Comparison of ENCODE assay signal across 8 cellular contexts in the genomic region with DNA sequence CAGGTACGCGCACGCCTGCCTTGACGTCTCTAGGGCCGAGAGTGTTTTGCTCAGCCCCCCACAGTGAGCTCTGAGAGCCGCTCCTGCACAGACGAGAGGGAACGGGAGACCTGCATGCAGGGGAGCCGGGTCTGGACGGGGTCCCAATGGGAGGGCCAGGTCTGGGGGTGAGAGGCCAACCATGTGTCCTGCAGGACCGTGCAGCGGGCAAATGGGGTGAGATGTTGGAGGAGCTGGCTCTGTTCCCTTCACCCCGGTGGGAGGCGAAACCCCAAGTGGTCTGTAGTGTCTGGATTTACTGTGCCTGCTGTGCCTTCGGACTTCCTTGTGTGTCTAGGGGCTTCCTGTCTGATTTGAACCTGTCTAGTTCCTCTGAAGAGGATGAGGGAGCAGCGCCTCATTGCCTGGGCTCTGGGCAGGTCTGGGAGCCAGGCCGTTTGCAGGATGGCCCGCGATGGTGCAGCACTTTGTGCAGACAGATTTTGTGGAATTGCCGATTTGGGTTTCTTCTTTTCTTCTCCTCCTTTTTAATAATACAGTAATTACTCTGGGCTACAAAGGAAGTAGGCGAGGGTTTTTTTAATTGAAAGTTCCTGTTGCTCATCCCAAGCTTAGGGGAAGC. TPM values are rescaled to one million over a fixed set of nuclear protein-coding genes. Genes with fewer than 3 reads are reported as not detected.
DNase-seq lines count a peak whose midpoint lies in the region; ATAC-seq, FAIRE-seq and TF ChIP-seq lines count a peak whose summit lies in the region.

No MANE protein-coding gene starts in this region.

- DNase-seq in SK-N-SH (no peak), T-helper 9 cell (peak; percentile 36), small intestine (no peak), mucosa of gallbladder (ENCODE audit: low spot score) (no peak), NCI-H1048 (lab: John Stamatoyannopoulos, UW) (no peak), inferior parietal cortex (ENCODE audit: extremely low spot score) (no peak)

- CTCF ChIA-PET in SK-N-SH (lab: Yijun Ruan, JAX): interaction anchor here (0.6 to 2.4 kb wide), 7 partner anchors 10 to 373 kb away, joined by 3 to 15 read pairs (median 6); no protein-coding TSS in a partner anchor

- 48% methylated on average over 14 of the region's 21 CpGs for WGBS in SK-N-SH (ENCODE audit: low lambda C conversion rate)
- 67 to 100% methylated on average over 1 of the region's 21 CpGs for WGBS in gastroesophageal sphincter (ENCODE audit: low coverage in 1 of 2), 2 donors
- 27 to 44% (median 32%) methylated on average over 16 to 21 of the region's 21 CpGs for WGBS in small intestine, 3 donors

- H3K36me3 ChIP-seq in SK-N-SH (replicated peaks in 1 of 2; ENCODE audit: control insufficient read depth in 1 of 2, insufficient read depth in 2 of 2, low read length in 1 of 2) (no peaks in the 10 kb centered on the region), gastroesophageal sphincter (no peaks in the 10 kb centered on the region), small intestine (ENCODE audit: control insufficient read depth in 2 of 2, insufficient read depth in 2 of 2, low read length in 2 of 2) (no peaks in the 10 kb centered on the region)

- H3K9me3 ChIP-seq in SK-N-SH (no peaks in the 10 kb centered on the region), gastroesophageal sphincter (no peaks in the 10 kb centered on the region), small intestine (ENCODE audit: control insufficient read depth, low read depth) (no peaks in the 10 kb centered on the region)

- POLR2A ChIA-PET in SK-N-SH (lab: Yijun Ruan, JAX): no interaction called here

- H3K4me1 ChIP-seq in SK-N-SH (ENCODE audit: control insufficient read depth in 1 of 2, insufficient read depth in 2 of 2, low read depth in 1 of 2, low read length in 1 of 2) (peaks cover 6 to 27% of the 10 kb centered on the region in 2 experiments; a peak in 3 of 4 replicates), gastroesophageal sphincter (peaks cover 0 to 55% (median 27%) of the 10 kb centered on the region in 3 donors), small intestine (ENCODE audit: control insufficient read depth in 2 of 2, insufficient read depth in 1 of 2, low read depth in 1 of 2, low read length in 1 of 2) (peaks cover 0 to 3% of the 10 kb centered on the region in 2 donors)

- TF ChIP-seq CTCF in SK-N-SH (IDR thresholded peaks at IDR 0.05) (no peak), gastroesophageal sphincter (IDR thresholded peaks at IDR 0.05) (no peak)

- no peak for TF ChIP-seq RAD21 in SK-N-SH (IDR thresholded peaks at IDR 0.05; ENCODE audit: low read length)

- H3K27ac ChIP-seq in SK-N-SH (ENCODE audit: low read depth in 2 of 2, low read length in 1 of 2) (peak overlapping the region; percentile 82 to 94), gastroesophageal sphincter (peak overlapping the region in 3 of 4 donors; percentile 99 to 100 (median 99)), small intestine (ENCODE audit: low read depth in 1 of 2, low read length in 1 of 2) (peak overlapping the region; percentile 8 to 92)

- FAIRE-seq in small intestine (lab: Jason Lieb, UNC): no peak

- H3K9ac ChIP-seq in SK-N-SH: peak overlapping the region; percentile 78; the same call in 1 of the 2 replicates

- H3F3A ChIP-seq in SK-N-SH (replicated peaks; ENCODE audit: insufficient read depth): peaks cover 13% of the 10 kb centered on the region

- TF ChIP-seq POLR2A in gastroesophageal sphincter (IDR thresholded peaks at IDR 0.05): no peak

- H2AFZ ChIP-seq in SK-N-SH (ENCODE audit: low read depth): no peak overlapping the region

- H3K27me3 ChIP-seq in SK-N-SH (ENCODE audit: insufficient read depth) (no peaks in the 10 kb centered on the region), gastroesophageal sphincter (no peaks in the 10 kb centered on the region), small intestine (ENCODE audit: control insufficient read depth in 2 of 2, insufficient read depth in 2 of 2, low read length in 2 of 2) (no peaks in the 10 kb centered on the region)

- H4K20me1 ChIP-seq in SK-N-SH (ENCODE audit: insufficient read depth): peaks cover 53% of the 10 kb centered on the region

- H3K4me3 ChIP-seq in SK-N-SH (ENCODE audit: low read depth in 2 of 2, low read length in 1 of 2) (peak overlapping the region; percentile 56 to 90), gastroesophageal sphincter (peak overlapping the region; percentile 65 to 91), small intestine (ENCODE audit: low read depth in 1 of 2, low read length in 2 of 2) (peak overlapping the region; percentile 93 to 97)

- peak overlapping the region; percentile 97 for H3K4me2 ChIP-seq in SK-N-SH

- ATAC-seq in SK-N-SH treated with all-trans-retinoic acid at 6 μM for 48 hours: no peak; the same call in 2 of the 3 replicates
- no peak for ATAC-seq in gastroesophageal sphincter

- no peak for TF ChIP-seq EP300 in SK-N-SH (IDR thresholded peaks at IDR 0.05; ENCODE audit: borderline replicate concordance in 1 of 2, low read depth in 1 of 2, low read length in 1 of 2)
- no peak for TF ChIP-seq EP300 in gastroesophageal sphincter (IDR thresholded peaks at IDR 0.05)

- no peaks in the 10 kb centered on the region for H3K9me2 ChIP-seq in SK-N-SH

- peaks cover 68% of the 10 kb centered on the region for H3K79me2 ChIP-seq in SK-N-SH (ENCODE audit: insufficient read depth)

TF ChIP-seq in SK-N-SH, 30 proteins besides CTCF, POLR2A, EP300 and RAD21 (continues in another document):
- TF ChIP-seq POLR2AphosphoS5 (IDR thresholded peaks at IDR 0.05; ENCODE audit: low read depth, low read length) (no peak), RFX5 (IDR thresholded peaks at IDR 0.05; ENCODE audit: low read length) (no peak), ELF1 (IDR thresholded peaks at IDR 0.05) (no peak), EZH2phosphoT487 (IDR thresholded peaks at IDR 0.05; ENCODE audit: borderline replicate concordance, low read depth) (no peak), JUND (IDR thresholded peaks at IDR 0.05) (no peak)

TF ChIP-seq in SK-N-SH treated with all-trans-retinoic acid at 6 μM for 48 hours, 23 proteins besides CTCF, POLR2A, EP300 and RAD21:
- TF ChIP-seq ZC3H10 (CRISPR knock-in tag; IDR thresholded peaks at IDR 0.05) (no peak), ZNF70 (CRISPR knock-in tag; IDR thresholded peaks at IDR 0.05) (no peak), GLIS3 (CRISPR knock-in tag; IDR thresholded peaks at IDR 0.05) (no peak)
- TF ChIP-seq, protein P1, sequence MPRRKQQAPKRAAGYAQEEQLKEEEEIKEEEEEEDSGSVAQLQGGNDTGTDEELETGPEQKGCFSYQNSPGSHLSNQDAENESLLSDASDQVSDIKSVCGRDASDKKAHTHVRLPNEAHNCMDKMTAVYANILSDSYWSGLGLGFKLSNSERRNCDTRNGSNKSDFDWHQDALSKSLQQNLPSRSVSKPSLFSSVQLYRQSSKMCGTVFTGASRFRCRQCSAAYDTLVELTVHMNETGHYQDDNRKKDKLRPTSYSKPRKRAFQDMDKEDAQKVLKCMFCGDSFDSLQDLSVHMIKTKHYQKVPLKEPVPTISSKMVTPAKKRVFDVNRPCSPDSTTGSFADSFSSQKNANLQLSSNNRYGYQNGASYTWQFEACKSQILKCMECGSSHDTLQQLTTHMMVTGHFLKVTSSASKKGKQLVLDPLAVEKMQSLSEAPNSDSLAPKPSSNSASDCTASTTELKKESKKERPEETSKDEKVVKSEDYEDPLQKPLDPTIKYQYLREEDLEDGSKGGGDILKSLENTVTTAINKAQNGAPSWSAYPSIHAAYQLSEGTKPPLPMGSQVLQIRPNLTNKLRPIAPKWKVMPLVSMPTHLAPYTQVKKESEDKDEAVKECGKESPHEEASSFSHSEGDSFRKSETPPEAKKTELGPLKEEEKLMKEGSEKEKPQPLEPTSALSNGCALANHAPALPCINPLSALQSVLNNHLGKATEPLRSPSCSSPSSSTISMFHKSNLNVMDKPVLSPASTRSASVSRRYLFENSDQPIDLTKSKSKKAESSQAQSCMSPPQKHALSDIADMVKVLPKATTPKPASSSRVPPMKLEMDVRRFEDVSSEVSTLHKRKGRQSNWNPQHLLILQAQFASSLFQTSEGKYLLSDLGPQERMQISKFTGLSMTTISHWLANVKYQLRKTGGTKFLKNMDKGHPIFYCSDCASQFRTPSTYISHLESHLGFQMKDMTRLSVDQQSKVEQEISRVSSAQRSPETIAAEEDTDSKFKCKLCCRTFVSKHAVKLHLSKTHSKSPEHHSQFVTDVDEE (CRISPR knock-in tag; IDR thresholded peaks at IDR 0.05): no peak

RNA-seq across cellular contexts. Expression of a gene that starts 2.1 kb away (rescaled TPM):
- 77.3 and 79.4 TPM in 2 replicates for polyA plus RNA-seq in SK-N-SH (2012; rRNA removed)
- 24.7 and 43.6 TPM in 2 replicates for polyA plus RNA-seq in SK-N-SH (2012; cell fraction: cytosol; rRNA removed)
- polyA plus RNA-seq in SK-N-SH (2012; cell fraction: nucleus; rRNA removed): 419 and 425 TPM in 2 replicates
- total RNA-seq in gastroesophageal sphincter: 10 to 100 TPM; 40.4 to 57.4 (median 46.2) TPM
- 10 to 100 TPM; 31.3 to 52.8 (median 35.7) TPM for polyA plus RNA-seq in small intestine
- 77.5 TPM for total RNA-seq in mucosa of gallbladder

RNA-seq across cellular contexts. Expression of a gene that starts 37.8 kb away (rescaled TPM):
- polyA plus RNA-seq in SK-N-SH (2012; rRNA removed) (1.7 and 2.8 TPM in 2 replicates), small intestine (10 to 100 TPM; 10.4 to 38.1 (median 35.8) TPM)
- polyA plus RNA-seq in SK-N-SH (2012; cell fraction: cytosol; rRNA removed): 1.3 and 2.1 TPM in 2 replicates
- polyA plus RNA-seq in SK-N-SH (2012; cell fraction: nucleus; rRNA removed): 7.3 and 12.1 TPM in 2 replicates
- total RNA-seq in gastroesophageal sphincter (1 to 10 TPM in 3 of 4 donors, under 1 TPM in 1; 0.47 to 4.2 (median 2.3) TPM), mucosa of gallbladder (10.6 TPM)

RNA-seq across cellular contexts. Expression of a gene that starts 37.8 kb away (rescaled TPM):
- polyA plus RNA-seq in SK-N-SH (2012; rRNA removed): 11.8 and 30.0 TPM in 2 replicates
- polyA plus RNA-seq in SK-N-SH (2012; cell fraction: cytosol; rRNA removed): 16.4 and 28.2 TPM in 2 replicates
- polyA plus RNA-seq in SK-N-SH (2012; cell fraction: nucleus; rRNA removed): 67.1 and 70.7 TPM in 2 replicates
- total RNA-seq in gastroesophageal sphincter: 10 to 100 TPM; 48.6 to 73.4 (median 58.1) TPM
- 10 to 100 TPM; 31.3 to 39.4 (median 36.9) TPM for polyA plus RNA-seq in small intestine
- total RNA-seq in mucosa of gallbladder: 89.3 TPM

RNA-seq across cellular contexts. Expression of a gene that starts 57.7 kb away (rescaled TPM):
- polyA plus RNA-seq in SK-N-SH (2012; rRNA removed) (61.1 and 69.1 TPM in 2 replicates), small intestine (10 to 100 TPM; 52.6 to 79.6 (median 71.3) TPM)
- 25.5 and 46.5 TPM in 2 replicates for polyA plus RNA-seq in SK-N-SH (2012; cell fraction: cytosol; rRNA removed)
- 86.6 and 88.2 TPM in 2 replicates for polyA plus RNA-seq in SK-N-SH (2012; cell fraction: nucleus; rRNA removed)
- total RNA-seq in gastroesophageal sphincter (100 to 1,000 TPM in 1 of 4 donors, 10 to 100 TPM in 3; 80.0 to 117 (median 91.0) TPM), mucosa of gallbladder (85.2 TPM)
